ENCODE assay signal across 1 cellular context in the genomic region with DNA sequence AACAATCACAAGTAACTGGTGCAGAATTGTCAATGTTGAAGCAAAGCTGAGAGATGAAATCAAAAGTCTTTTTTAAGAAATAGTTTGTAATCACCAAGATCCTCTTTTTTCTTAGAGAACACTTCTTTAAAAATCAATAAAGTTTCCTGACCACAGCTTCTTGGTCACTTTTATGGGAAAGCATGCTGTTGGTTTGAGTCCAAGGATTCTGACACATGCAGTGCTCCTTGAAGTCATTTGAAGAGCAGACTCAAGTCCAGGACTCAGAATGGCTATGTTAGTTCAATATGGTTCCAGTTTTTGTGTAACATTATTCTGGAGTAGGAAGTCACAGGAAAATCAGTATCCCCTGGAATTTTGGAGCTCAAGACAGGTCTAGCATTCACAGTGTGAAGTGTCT.
TF ChIP-seq lines count a peak whose summit lies in the region.

No MANE protein-coding gene starts in this region.

TF ChIP-seq in A549, 52 proteins besides CTCF, POLR2A, EP300 and RAD21 (continued from another document):
- TF ChIP-seq, protein P1, sequence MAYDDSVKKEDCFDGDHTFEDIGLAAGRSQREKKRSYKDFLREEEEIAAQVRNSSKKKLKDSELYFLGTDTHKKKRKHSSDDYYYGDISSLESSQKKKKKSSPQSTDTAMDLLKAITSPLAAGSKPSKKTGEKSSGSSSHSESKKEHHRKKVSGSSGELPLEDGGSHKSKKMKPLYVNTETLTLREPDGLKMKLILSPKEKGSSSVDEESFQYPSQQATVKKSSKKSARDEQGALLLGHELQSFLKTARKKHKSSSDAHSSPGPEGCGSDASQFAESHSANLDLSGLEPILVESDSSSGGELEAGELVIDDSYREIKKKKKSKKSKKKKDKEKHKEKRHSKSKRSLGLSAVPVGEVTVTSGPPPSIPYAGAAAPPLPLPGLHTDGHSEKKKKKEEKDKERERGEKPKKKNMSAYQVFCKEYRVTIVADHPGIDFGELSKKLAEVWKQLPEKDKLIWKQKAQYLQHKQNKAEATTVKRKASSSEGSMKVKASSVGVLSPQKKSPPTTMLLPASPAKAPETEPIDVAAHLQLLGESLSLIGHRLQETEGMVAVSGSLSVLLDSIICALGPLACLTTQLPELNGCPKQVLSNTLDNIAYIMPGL (CRISPR knock-in tag; IDR thresholded peaks at IDR 0.05; ENCODE audit: borderline replicate concordance), result no peak
- TF ChIP-seq FOSL2 (IDR thresholded peaks at IDR 0.05) (no peak), FOSL2 (CRISPR knock-in tag; IDR thresholded peaks at IDR 0.05) (no peak), POLR2AphosphoS2 (conservative IDR thresholded peaks at IDR 0.05; ENCODE audit: low read length) (no peak), RARB (CRISPR knock-in tag; IDR thresholded peaks at IDR 0.05) (no peak), BHLHE40 (IDR thresholded peaks at IDR 0.05; ENCODE audit: low read depth, low read length) (no peak), EHMT2 (IDR thresholded peaks at IDR 0.05; ENCODE audit: low read depth) (no peak), HEYL (CRISPR knock-in tag; IDR thresholded peaks at IDR 0.05) (no peak), ZC3H11A (IDR thresholded peaks at IDR 0.05) (no peak), NPAS2 (CRISPR knock-in tag; IDR thresholded peaks at IDR 0.05; ENCODE audit: borderline replicate concordance) (no peak), HOXB13 (CRISPR knock-in tag; IDR thresholded peaks at IDR 0.05; ENCODE audit: low read depth) (no peak), TFCP2L1 (CRISPR knock-in tag; IDR thresholded peaks at IDR 0.05) (no peak)
